ENCODE assay signal across 1 cellular context in the genomic region with DNA sequence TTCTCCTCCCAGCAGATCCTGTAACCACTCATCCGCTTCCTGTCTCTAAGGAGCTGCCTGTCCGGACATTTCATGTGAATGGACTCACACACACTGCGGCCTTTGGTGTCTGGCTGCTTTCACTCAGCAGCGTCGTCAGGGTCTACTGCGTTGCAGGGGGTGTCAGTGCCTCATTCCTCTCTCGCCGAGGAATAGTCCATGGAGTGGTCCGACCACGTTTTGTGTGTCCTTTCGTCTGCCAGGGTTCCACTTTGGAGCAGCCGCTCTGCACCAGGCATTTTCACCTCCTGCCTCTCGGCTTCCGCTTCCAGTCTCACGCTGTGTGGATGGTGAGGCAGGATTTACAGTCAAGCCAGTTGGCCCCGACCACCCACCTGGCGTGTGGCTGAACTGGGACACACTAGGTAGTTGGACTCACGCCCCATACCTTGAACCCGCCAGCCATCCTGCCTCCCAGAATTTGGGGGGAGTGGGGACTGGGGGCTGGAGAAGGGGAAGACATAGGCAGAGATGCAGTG.
TF ChIP-seq lines count a peak whose summit lies in the region.

No MANE protein-coding gene starts in this region.

TF ChIP-seq in GM23338, 12 proteins besides CTCF, POLR2A, EP300 and RAD21 (continued from another document):
- TF ChIP-seq, protein P1, sequence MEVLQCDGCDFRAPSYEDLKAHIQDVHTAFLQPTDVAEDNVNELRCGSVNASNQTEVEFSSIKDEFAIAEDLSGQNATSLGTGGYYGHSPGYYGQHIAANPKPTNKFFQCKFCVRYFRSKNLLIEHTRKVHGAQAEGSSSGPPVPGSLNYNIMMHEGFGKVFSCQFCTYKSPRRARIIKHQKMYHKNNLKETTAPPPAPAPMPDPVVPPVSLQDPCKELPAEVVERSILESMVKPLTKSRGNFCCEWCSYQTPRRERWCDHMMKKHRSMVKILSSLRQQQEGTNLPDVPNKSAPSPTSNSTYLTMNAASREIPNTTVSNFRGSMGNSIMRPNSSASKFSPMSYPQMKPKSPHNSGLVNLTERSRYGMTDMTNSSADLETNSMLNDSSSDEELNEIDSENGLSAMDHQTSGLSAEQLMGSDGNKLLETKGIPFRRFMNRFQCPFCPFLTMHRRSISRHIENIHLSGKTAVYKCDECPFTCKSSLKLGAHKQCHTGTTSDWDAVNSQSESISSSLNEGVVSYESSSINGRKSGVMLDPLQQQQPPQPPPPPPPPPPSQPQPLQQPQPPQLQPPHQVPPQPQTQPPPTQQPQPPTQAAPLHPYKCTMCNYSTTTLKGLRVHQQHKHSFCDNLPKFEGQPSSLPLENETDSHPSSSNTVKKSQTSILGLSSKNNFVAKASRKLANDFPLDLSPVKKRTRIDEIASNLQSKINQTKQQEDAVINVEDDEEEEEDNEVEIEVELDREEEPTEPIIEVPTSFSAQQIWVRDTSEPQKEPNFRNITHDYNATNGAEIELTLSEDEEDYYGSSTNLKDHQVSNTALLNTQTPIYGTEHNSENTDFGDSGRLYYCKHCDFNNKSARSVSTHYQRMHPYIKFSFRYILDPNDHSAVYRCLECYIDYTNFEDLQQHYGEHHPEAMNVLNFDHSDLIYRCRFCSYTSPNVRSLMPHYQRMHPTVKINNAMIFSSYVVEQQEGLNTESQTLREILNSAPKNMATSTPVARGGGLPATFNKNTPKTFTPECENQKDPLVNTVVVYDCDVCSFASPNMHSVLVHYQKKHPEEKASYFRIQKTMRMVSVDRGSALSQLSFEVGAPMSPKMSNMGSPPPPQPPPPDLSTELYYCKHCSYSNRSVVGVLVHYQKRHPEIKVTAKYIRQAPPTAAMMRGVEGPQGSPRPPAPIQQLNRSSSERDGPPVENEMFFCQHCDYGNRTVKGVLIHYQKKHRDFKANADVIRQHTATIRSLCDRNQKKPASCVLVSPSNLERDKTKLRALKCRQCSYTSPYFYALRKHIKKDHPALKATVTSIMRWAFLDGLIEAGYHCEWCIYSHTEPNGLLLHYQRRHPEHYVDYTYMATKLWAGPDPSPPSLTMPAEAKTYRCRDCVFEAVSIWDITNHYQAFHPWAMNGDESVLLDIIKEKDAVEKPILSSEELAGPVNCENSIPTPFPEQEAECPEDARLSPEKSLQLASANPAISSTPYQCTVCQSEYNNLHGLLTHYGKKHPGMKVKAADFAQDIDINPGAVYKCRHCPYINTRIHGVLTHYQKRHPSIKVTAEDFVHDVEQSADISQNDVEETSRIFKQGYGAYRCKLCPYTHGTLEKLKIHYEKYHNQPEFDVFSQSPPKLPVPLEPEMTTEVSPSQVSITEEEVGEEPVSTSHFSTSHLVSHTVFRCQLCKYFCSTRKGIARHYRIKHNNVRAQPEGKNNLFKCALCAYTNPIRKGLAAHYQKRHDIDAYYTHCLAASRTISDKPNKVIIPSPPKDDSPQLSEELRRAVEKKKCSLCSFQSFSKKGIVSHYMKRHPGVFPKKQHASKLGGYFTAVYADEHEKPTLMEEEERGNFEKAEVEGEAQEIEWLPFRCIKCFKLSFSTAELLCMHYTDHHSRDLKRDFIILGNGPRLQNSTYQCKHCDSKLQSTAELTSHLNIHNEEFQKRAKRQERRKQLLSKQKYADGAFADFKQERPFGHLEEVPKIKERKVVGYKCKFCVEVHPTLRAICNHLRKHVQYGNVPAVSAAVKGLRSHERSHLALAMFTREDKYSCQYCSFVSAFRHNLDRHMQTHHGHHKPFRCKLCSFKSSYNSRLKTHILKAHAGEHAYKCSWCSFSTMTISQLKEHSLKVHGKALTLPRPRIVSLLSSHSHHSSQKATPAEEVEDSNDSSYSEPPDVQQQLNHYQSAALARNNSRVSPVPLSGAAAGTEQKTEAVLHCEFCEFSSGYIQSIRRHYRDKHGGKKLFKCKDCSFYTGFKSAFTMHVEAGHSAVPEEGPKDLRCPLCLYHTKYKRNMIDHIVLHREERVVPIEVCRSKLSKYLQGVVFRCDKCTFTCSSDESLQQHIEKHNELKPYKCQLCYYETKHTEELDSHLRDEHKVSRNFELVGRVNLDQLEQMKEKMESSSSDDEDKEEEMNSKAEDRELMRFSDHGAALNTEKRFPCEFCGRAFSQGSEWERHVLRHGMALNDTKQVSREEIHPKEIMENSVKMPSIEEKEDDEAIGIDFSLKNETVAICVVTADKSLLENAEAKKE (CRISPR knock-in tag; IDR thresholded peaks at IDR 0.05): no peak
- TF ChIP-seq, protein P2, sequence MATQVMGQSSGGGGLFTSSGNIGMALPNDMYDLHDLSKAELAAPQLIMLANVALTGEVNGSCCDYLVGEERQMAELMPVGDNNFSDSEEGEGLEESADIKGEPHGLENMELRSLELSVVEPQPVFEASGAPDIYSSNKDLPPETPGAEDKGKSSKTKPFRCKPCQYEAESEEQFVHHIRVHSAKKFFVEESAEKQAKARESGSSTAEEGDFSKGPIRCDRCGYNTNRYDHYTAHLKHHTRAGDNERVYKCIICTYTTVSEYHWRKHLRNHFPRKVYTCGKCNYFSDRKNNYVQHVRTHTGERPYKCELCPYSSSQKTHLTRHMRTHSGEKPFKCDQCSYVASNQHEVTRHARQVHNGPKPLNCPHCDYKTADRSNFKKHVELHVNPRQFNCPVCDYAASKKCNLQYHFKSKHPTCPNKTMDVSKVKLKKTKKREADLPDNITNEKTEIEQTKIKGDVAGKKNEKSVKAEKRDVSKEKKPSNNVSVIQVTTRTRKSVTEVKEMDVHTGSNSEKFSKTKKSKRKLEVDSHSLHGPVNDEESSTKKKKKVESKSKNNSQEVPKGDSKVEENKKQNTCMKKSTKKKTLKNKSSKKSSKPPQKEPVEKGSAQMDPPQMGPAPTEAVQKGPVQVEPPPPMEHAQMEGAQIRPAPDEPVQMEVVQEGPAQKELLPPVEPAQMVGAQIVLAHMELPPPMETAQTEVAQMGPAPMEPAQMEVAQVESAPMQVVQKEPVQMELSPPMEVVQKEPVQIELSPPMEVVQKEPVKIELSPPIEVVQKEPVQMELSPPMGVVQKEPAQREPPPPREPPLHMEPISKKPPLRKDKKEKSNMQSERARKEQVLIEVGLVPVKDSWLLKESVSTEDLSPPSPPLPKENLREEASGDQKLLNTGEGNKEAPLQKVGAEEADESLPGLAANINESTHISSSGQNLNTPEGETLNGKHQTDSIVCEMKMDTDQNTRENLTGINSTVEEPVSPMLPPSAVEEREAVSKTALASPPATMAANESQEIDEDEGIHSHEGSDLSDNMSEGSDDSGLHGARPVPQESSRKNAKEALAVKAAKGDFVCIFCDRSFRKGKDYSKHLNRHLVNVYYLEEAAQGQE (IDR thresholded peaks at IDR 0.05; ENCODE audit: unreplicated experiment): no peak
- TF ChIP-seq ZNF331 (CRISPR knock-in tag; IDR thresholded peaks at IDR 0.05; ENCODE audit: low read depth) (no peak), EZH2 (IDR thresholded peaks at IDR 0.05; ENCODE audit: low read depth, unreplicated experiment) (no peak), STAT1 (IDR thresholded peaks at IDR 0.05; ENCODE audit: unreplicated experiment) (no peak), NANOG (IDR thresholded peaks at IDR 0.05; ENCODE audit: borderline replicate concordance) (no peak)
